In the genomic region with DNA sequence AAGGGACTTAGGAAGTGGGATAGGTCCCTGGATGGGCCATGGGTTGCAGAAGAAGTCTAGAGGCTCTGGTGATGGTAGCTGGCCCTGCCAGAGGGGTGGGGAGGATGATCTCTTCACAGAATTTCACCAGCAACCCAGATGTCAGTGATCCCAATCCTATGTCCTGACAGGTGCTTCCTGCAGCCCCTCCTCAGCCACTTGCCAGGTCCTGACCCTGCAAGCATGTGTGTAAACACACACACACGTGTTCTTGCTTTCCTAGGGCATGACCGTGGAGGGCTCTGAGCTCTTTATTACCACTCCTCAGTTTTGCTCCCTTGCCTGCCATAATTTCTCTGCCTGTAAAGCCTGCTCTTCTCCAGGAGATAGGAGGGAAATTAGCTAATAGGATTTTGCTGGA, we compare ENCODE assay signal across 15 cellular contexts.
"Had no signal": no experiment of that assay in that cellular context is flagged by ENCODE, and none has a peak within 500 bp of the region (broad histone marks: within the 10 kb centered on the region; RNA-seq: fewer than 3 reads in every experiment).

No MANE protein-coding gene starts in this region.

- H3K27ac ChIP-seq: SK-N-MC had no signal

- FAIRE-seq: small intestine had no signal

- H3K27ac Mint-ChIP-seq: memory B cell had no signal

- H3K4me3 Mint-ChIP-seq: activated naive CD8-positive, alpha-beta T cell; brain; memory B cell; nephron progenitor cell; stimulated activated memory B cell treated with anti-CD40 and anti-IgM and Interleukin-4, amounts not matched to agents 10 μg/mL and 1 μg/mL and 100 μg/mL, for 72 hours had no signal

- H3K9me3 Mint-ChIP-seq: brain; memory B cell; nephron progenitor cell; stimulated activated memory B cell treated with anti-CD40 and anti-IgM and Interleukin-4, amounts not matched to agents 10 μg/mL and 1 μg/mL and 100 μg/mL, for 72 hours had no signal

- DNase-seq: activated CD4-positive, CD25-positive, alpha-beta regulatory T cell treated with anti-CD3 and anti-CD28 coated beads, Interleukin-2, amount 50 U/mL, for 72 hours; activated effector memory CD4-positive, alpha-beta T cell treated with Interleukin-2 at 50 U/mL for 16 hours; activated T-cell treated with anti-CD3 and anti-CD28 coated beads for 4 hours; amygdala; esophagus squamous epithelium; foreskin fibroblast; glutamatergic neuron; nephron progenitor cell; small intestine had no signal

- H3K4me3 ChIP-seq: esophagus squamous epithelium, SK-N-MC, tibial nerve had no signal

- H3K27me3 ChIP-seq: esophagus squamous epithelium, tibial nerve had no signal

- H3K27me3 Mint-ChIP-seq: activated naive CD8-positive, alpha-beta T cell; brain; memory B cell; stimulated activated memory B cell treated with anti-CD40 and anti-IgM and Interleukin-4, amounts not matched to agents 10 μg/mL and 1 μg/mL and 100 μg/mL, for 72 hours had no signal

- ATAC-seq: stimulated activated memory B cell treated with anti-CD40 and anti-IgM and Interleukin-4, amounts not matched to agents 10 μg/mL and 1 μg/mL and 100 μg/mL, for 72 hours had no signal

- H3K9me3 ChIP-seq: esophagus squamous epithelium, tibial nerve had no signal
